Comparison of ENCODE assay signal across 10 cellular contexts in the genomic region with DNA sequence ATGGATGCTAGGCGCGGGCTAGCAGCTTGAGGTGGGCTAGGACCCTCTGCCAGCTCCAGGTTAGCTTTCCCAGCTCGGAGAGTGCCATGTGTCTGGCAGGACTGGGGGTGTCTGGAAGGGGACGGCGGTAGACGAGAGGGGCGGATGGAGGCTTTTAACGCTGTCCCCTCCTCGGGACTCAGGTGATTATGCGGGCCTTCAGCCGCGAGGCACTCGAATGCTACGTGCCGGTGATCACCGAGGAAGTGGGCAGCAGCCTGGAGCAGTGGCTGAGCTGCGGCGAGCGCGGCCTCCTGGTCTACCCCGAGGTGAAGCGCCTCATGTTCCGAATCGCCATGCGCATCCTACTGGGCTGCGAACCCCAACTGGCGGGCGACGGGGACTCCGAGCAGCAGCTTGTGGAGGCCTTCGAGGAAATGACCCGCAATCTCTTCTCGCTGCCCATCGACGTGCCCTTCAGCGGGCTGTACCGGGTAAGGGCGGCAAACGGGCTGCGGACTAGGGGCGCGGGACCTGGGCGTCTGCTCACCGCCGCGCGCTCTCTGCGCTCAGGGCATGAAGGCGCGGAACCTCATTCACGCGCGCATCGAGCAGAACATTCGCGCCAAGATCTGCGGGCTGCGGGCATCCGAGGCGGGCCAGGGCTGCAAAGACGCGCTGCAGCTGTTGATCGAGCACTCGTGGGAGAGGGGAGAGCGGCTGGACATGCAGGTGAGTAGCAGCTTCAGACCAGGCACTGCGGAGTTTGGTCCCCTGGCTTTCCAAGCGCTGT. TPM values are rescaled to one million over a fixed set of nuclear protein-coding genes. Genes with fewer than 3 reads are reported as not detected.
DNase-seq lines count a peak whose midpoint lies in the region; ATAC-seq, FAIRE-seq and TF ChIP-seq lines count a peak whose summit lies in the region.
"Had no signal": no experiment of that assay in that cellular context is flagged by ENCODE, and none has a peak within 500 bp of the region (broad histone marks: within the 10 kb centered on the region; RNA-seq: fewer than 3 reads in every experiment).

No MANE protein-coding gene starts in this region.

- FAIRE-seq in urothelium cell line (lab: Jason Lieb, UNC): no peak

- H3K4me3 Mint-ChIP-seq in CD4-positive, alpha-beta memory T cell: peak overlapping the region; percentile 63 to 90 (median 79)
- peak overlapping the region; percentile 87 to 97 (median 88) for H3K4me3 Mint-ChIP-seq in brain
- peak overlapping the region; percentile 3 to 83 (median 70) for H3K4me3 Mint-ChIP-seq in naive thymus-derived CD8-positive, alpha-beta T cell

- H3K36me3 Mint-ChIP-seq in CD4-positive, alpha-beta memory T cell: no peaks in the 10 kb centered on the region
- no peaks in the 10 kb centered on the region for H3K36me3 Mint-ChIP-seq in brain
- no peaks in the 10 kb centered on the region for H3K36me3 Mint-ChIP-seq in naive thymus-derived CD8-positive, alpha-beta T cell

- intact Hi-C loops in CD4-positive, alpha-beta memory T cell (cut with micrococcal nuclease): no loop called here

- ATAC-seq in naive thymus-derived CD8-positive, alpha-beta T cell: no peak
- no peak for ATAC-seq in HG03460 (IDR thresholded peaks at IDR 0.05; ENCODE audit: unreplicated experiment)
- ATAC-seq: esophagus mucosa had no signal

- H3K27ac Mint-ChIP-seq in CD4-positive, alpha-beta memory T cell: no peak overlapping the region
- peak overlapping the region in 2 of 5 experiments; percentile 60 to 90 for H3K27ac Mint-ChIP-seq in brain
- H3K27ac Mint-ChIP-seq in naive thymus-derived CD8-positive, alpha-beta T cell: no peak overlapping the region

- no peak for DNase-seq in CD4-positive, alpha-beta memory T cell
- DNase-seq in naive thymus-derived CD8-positive, alpha-beta T cell: no peak
- DNase-seq in urothelium cell line (ENCODE audit: low spot score) (no peak), NCI-H446 (lab: John Stamatoyannopoulos, UW) (no peak)
- no peak for DNase-seq in stimulated activated CD4-positive, alpha-beta T cell treated with anti-CD3 and anti-CD28 coated beads, Interleukin-2, amount 100 ng/mL, for 48 hours

- under 1% methylated on average over 67 of the region's 67 CpGs for WGBS in HUES64

- peaks cover 26% of the 10 kb centered on the region for H3K27me3 ChIP-seq in CD4-positive, alpha-beta memory T cell (ENCODE audit: insufficient read depth, low read length)
- peaks cover 76% of the 10 kb centered on the region for H3K27me3 ChIP-seq in HUES64 (ENCODE audit: insufficient read depth, low read length)

- H3K9me3 ChIP-seq in CD4-positive, alpha-beta memory T cell (ENCODE audit: control insufficient read depth in 1 of 2, low read length in 2 of 2): no peaks in the 10 kb centered on the region
- no peaks in the 10 kb centered on the region for H3K9me3 ChIP-seq in HUES64 (ENCODE audit: insufficient read depth, low read depth, low read length)

- H3K9me3 Mint-ChIP-seq in CD4-positive, alpha-beta memory T cell: no peaks in the 10 kb centered on the region
- peaks cover 0 to 4% (median 0%) of the 10 kb centered on the region in 5 experiments for H3K9me3 Mint-ChIP-seq in brain
- no peaks in the 10 kb centered on the region for H3K9me3 Mint-ChIP-seq in naive thymus-derived CD8-positive, alpha-beta T cell

- peaks cover 46 to 58% of the 10 kb centered on the region in 2 donors for H3K27me3 Mint-ChIP-seq in CD4-positive, alpha-beta memory T cell
- H3K27me3 Mint-ChIP-seq in brain: peaks cover 100% of the 10 kb centered on the region
- peaks cover 34 to 82% (median 61%) of the 10 kb centered on the region in 5 donors for H3K27me3 Mint-ChIP-seq in naive thymus-derived CD8-positive, alpha-beta T cell

- peaks cover 5 to 51% (median 35%) of the 10 kb centered on the region in 4 donors for H3K4me1 Mint-ChIP-seq in CD4-positive, alpha-beta memory T cell
- H3K4me1 Mint-ChIP-seq in brain: peaks cover 42% of the 10 kb centered on the region
- H3K4me1 Mint-ChIP-seq in naive thymus-derived CD8-positive, alpha-beta T cell: peaks cover 7 to 38% (median 27%) of the 10 kb centered on the region in 4 donors

- no peak for TF ChIP-seq CTCF in brain (conservative IDR thresholded peaks at IDR 0.05)

- no peaks in the 10 kb centered on the region for H3K36me3 ChIP-seq in CD4-positive, alpha-beta memory T cell (ENCODE audit: insufficient read depth, low read length)
- peaks cover 13% of the 10 kb centered on the region for H3K36me3 ChIP-seq in HUES64 (ENCODE audit: insufficient read depth, low read length)

- peaks cover 45% of the 10 kb centered on the region for H3K4me1 ChIP-seq in CD4-positive, alpha-beta memory T cell (ENCODE audit: insufficient read depth, low read length)
- H3K4me1 ChIP-seq in HUES64 (ENCODE audit: insufficient read depth, low read length): peaks cover 20% of the 10 kb centered on the region

- H3K27ac ChIP-seq in CD4-positive, alpha-beta memory T cell (ENCODE audit: low read depth, low read length): no peak overlapping the region
- no peak overlapping the region for H3K27ac ChIP-seq in HUES64 (ENCODE audit: low read depth, low read length)

- POLR2A ChIA-PET in CD4-positive, alpha-beta memory T cell (lab: Charles Lee; ENCODE audit: partially characterized antibody): no interaction called here
- POLR2A ChIA-PET in naive thymus-derived CD8-positive, alpha-beta T cell (lab: Charles Lee): no interaction called here

- no peak overlapping the region for H3K4me3 ChIP-seq in CD4-positive, alpha-beta memory T cell (ENCODE audit: low read length in 2 of 2)
- peak overlapping the region; percentile 69 for H3K4me3 ChIP-seq in HUES64 (ENCODE audit: low read length)

- peak overlapping the region; percentile 56 for H3K9ac ChIP-seq in HUES64 (ENCODE audit: low read depth, low read length)

- CTCF ChIA-PET in CD4-positive, alpha-beta memory T cell (lab: Charles Lee; ENCODE audit: partially characterized antibody): interaction anchor here (1.7 kb wide), 1 partner anchor 13 kb away, joined by 4 read pairs; no protein-coding TSS in a partner anchor

RNA-seq across cellular contexts. Expression of a gene that starts 1.1 kb away (rescaled TPM):
- not detected for total RNA-seq in CD4-positive, alpha-beta memory T cell
- not detected for polyA plus RNA-seq in CD4-positive, alpha-beta memory T cell
- polyA plus RNA-seq in HUES64 (2013, experiment 1 of 2): 30.6 TPM
- polyA plus RNA-seq in HUES64 (2013, experiment 2 of 2): 25.4 TPM
- polyA plus RNA-seq in brain (ENCODE audit: insufficient read depth, low read depth, low replicate concordance): 0.27 TPM
- total RNA-seq in naive thymus-derived CD8-positive, alpha-beta T cell: not detected
- polyA plus RNA-seq in naive thymus-derived CD8-positive, alpha-beta T cell: not detected
- total RNA-seq: esophagus mucosa, OCI-LY7 had no signal

RNA-seq across cellular contexts. Expression of a gene that starts 14.2 kb away (rescaled TPM):
- under 1 TPM; 0.20 to 0.22 TPM for total RNA-seq in CD4-positive, alpha-beta memory T cell
- under 1 TPM in 1 of 2 donors, not detected in 1; 0.08 TPM for polyA plus RNA-seq in CD4-positive, alpha-beta memory T cell
- polyA plus RNA-seq in HUES64 (2013, experiment 1 of 2): 4.1 TPM
- 5.6 TPM for polyA plus RNA-seq in HUES64 (2013, experiment 2 of 2)
- not detected for polyA plus RNA-seq in brain (ENCODE audit: insufficient read depth, low read depth, low replicate concordance)
- under 1 TPM; 0.33 to 0.44 TPM for total RNA-seq in naive thymus-derived CD8-positive, alpha-beta T cell
- not detected for polyA plus RNA-seq in naive thymus-derived CD8-positive, alpha-beta T cell
- total RNA-seq: esophagus mucosa had no signal
